In genomic region chr4:175789632-175790031, GRCh38 we compare ENCODE assay signal across 24 cellular contexts. TPM values are rescaled to one million over a fixed set of nuclear protein-coding genes. Genes with fewer than 3 reads are reported as not detected.
A peak's percentile ranks its signal among the peaks of the same experiment; 100 is the strongest.
DNase-seq lines count a peak whose midpoint lies in the region; TF ChIP-seq lines count a peak whose summit lies in the region.
"Had no signal": no experiment of that assay in that cellular context is flagged by ENCODE, and none has a peak within 500 bp of the region (broad histone marks: within the 10 kb centered on the region; RNA-seq: fewer than 3 reads in every experiment).

No MANE protein-coding gene starts in this region.

- peak overlapping the region; percentile 42 for H3K4me2 ChIP-seq in neural cell (ENCODE audit: low read length)
- H3K4me2 ChIP-seq in osteoblast (ENCODE audit: insufficient read depth, low read length): no peak overlapping the region
- H3K4me2 ChIP-seq: BLaER1 had no signal

- H3K4me1 Mint-ChIP-seq in CD14-positive monocyte: no peaks in the 10 kb centered on the region

- H3K27ac Mint-ChIP-seq in CD14-positive monocyte: no peak overlapping the region
- H3K27ac Mint-ChIP-seq: CD4-positive, alpha-beta T cell had no signal

- DNase-seq in Ammon's horn (ENCODE audit: low spot score) (peak; percentile 56), NCI-H446 treated with DMSO at 0.1 percent for 48 hours (lab: John Stamatoyannopoulos, UW) (peak; percentile 58), cerebellum (ENCODE audit: low spot score) (peak; percentile 68), osteoblast (ENCODE audit: insufficient read length, low spot score, missing footprints) (no peak), CD14-positive monocyte (ENCODE audit: low spot score) (no peak), NCI-H526 (lab: John Stamatoyannopoulos, UW) (no peak)
- DNase-seq: CD4-positive, alpha-beta T cell; DMS79; EL; GF-D8; Karpas-422; NCI-H1092; NCI-H1436; NCI-H187; NCI-H2081 treated with DMSO at 0.1 percent for 48 hours; NCI-H2171; NCI-H226; NCI-H524; Right ventricle myocardium superior; RPMI8226 had no signal

- no peak for TF ChIP-seq EP300 in neural cell (conservative IDR thresholded peaks at IDR 0.05; ENCODE audit: poor library complexity, severe bottlenecking)

- peak overlapping the region; percentile 70 for H3K27ac ChIP-seq in neural cell (ENCODE audit: low read length)
- H3K27ac ChIP-seq in osteoblast (ENCODE audit: low read depth, low read length): no peak overlapping the region
- H3K27ac ChIP-seq: BLaER1, SJSA1 had no signal

- H3F3A ChIP-seq in neural cell (ENCODE audit: insufficient read depth, low read length, poor library complexity, severe bottlenecking): no peaks in the 10 kb centered on the region

- H3K9me2 ChIP-seq in neural cell (ENCODE audit: insufficient read depth, low read length): no peaks in the 10 kb centered on the region

- no peak for TF ChIP-seq RAD21 in neural cell (conservative IDR thresholded peaks at IDR 0.05)

- no peaks in the 10 kb centered on the region for H3K36me3 Mint-ChIP-seq in CD14-positive monocyte

- H3K4me3 ChIP-seq in neural cell (ENCODE audit: low read length) (peak overlapping the region; percentile 46), osteoblast (ENCODE audit: insufficient read depth, low read length) (no peak overlapping the region)
- H3K4me3 ChIP-seq: BLaER1, SJSA1 had no signal

- peaks cover 0 to 2% (median 1%) of the 10 kb centered on the region in 3 donors for H3K27me3 Mint-ChIP-seq in CD14-positive monocyte (ENCODE audit: low read depth in 3 of 3)
- H3K27me3 Mint-ChIP-seq: CD4-positive, alpha-beta T cell had no signal

- H3K79me2 ChIP-seq in neural cell (replicated peaks; ENCODE audit: insufficient read depth, low read length) (peaks cover 61% of the 10 kb centered on the region), osteoblast (ENCODE audit: insufficient read depth, low read length) (no peaks in the 10 kb centered on the region)

- intact Hi-C loops in CD14-positive monocyte (cut with micrococcal nuclease): no loop called here

- H3K4me3 Mint-ChIP-seq in CD14-positive monocyte: no peak overlapping the region
- H3K4me3 Mint-ChIP-seq: CD4-positive, alpha-beta T cell had no signal

- no peak for TF ChIP-seq CTCF in neural cell (IDR thresholded peaks at IDR 0.05; ENCODE audit: poor library complexity, severe bottlenecking)
- TF ChIP-seq CTCF in osteoblast (IDR thresholded peaks at IDR 0.05; ENCODE audit: extremely low read depth, low read depth, low read length): no peak
- no peak for TF ChIP-seq CTCF in CD14-positive monocyte (IDR thresholded peaks at IDR 0.05)

- H2AFZ ChIP-seq in neural cell (ENCODE audit: low read depth, low read length) (no peak overlapping the region), osteoblast (ENCODE audit: low read length) (no peak overlapping the region)

- peak overlapping the region; percentile 30 for H3K9ac ChIP-seq in neural cell (ENCODE audit: low read length)
- H3K9ac ChIP-seq: BLaER1 had no signal

- H3K27me3 ChIP-seq in neural cell (ENCODE audit: insufficient read depth, low read depth, low read length): no peaks in the 10 kb centered on the region
- no peaks in the 10 kb centered on the region for H3K27me3 ChIP-seq in osteoblast (ENCODE audit: insufficient read depth, low read length)
- H3K27me3 ChIP-seq: BLaER1, SJSA1 had no signal

- H4K20me1 ChIP-seq in neural cell (ENCODE audit: insufficient read depth): no peaks in the 10 kb centered on the region
- no peaks in the 10 kb centered on the region for H4K20me1 ChIP-seq in osteoblast (ENCODE audit: insufficient read depth, low read length)
- H4K20me1 ChIP-seq: BLaER1 had no signal

- no peaks in the 10 kb centered on the region for H3K9me3 ChIP-seq in neural cell (ENCODE audit: low read length)
- no peaks in the 10 kb centered on the region for H3K9me3 ChIP-seq in osteoblast (ENCODE audit: low read depth, low read length)
- H3K9me3 ChIP-seq: BLaER1, SJSA1 had no signal

- H3K36me3 ChIP-seq in neural cell (ENCODE audit: insufficient read depth, low read length) (no peaks in the 10 kb centered on the region), osteoblast (ENCODE audit: insufficient read depth, low read length) (no peaks in the 10 kb centered on the region)
- H3K36me3 ChIP-seq: BLaER1, SJSA1 had no signal

- H3K4me1 ChIP-seq in osteoblast (ENCODE audit: insufficient read depth, low read length): no peaks in the 10 kb centered on the region
- H3K4me1 ChIP-seq: BLaER1, SJSA1 had no signal

- peaks cover 0 to 2% (median 0%) of the 10 kb centered on the region in 7 donors for H3K9me3 Mint-ChIP-seq in CD14-positive monocyte
- H3K9me3 Mint-ChIP-seq: CD4-positive, alpha-beta T cell had no signal

TF ChIP-seq in neural cell, 6 proteins besides CTCF, POLR2A, EP300 and RAD21:
- TF ChIP-seq EZH2 (IDR thresholded peaks at IDR 0.05; ENCODE audit: borderline replicate concordance, insufficient read depth, low read length, poor library complexity, severe bottlenecking): no peak
- TF ChIP-seq TAF1 (IDR thresholded peaks at IDR 0.05; ENCODE audit: low read depth): no peak

RNA-seq across cellular contexts. Expression of gene GPM6A, which starts 22.4 kb away (rescaled TPM):
- total RNA-seq in cerebellum (923 TPM), osteoblast (not detected in 2 replicates)
- polyA plus RNA-seq in neural cell (1,098 and 1,313 TPM in 2 replicates), CD14-positive monocyte (under 1 TPM in 1 of 2 donors, not detected in 1; 0.33 TPM)
- 691 and 759 TPM in 2 replicates for polyA minus RNA-seq in neural cell
- total RNA-seq: CD4-positive, alpha-beta T cell; HepG2; SJSA1 had no signal
- polyA plus RNA-seq: HepG2 had no signal

Comparison
In these comparisons a context has a peak if more than half of its experiments do, and no peak if none do; other contexts are left out.
1. DNase-seq: peak in Ammon's horn (single experiment), NCI-H446 treated with DMSO at 0.1 percent for 48 hours (single experiment) and cerebellum (single experiment); none in osteoblast (single experiment), CD14-positive monocyte (single experiment) and NCI-H526 (0 of 2).
2. RNA of gene GPM6A, which starts 22.4 kb away (total RNA-seq): 923 TPM in cerebellum (single experiment); not detected in osteoblast; every median in the first group is over 100 times any median in the second.